Comparison of ENCODE assay signal across 20 cellular contexts in the genomic region with DNA sequence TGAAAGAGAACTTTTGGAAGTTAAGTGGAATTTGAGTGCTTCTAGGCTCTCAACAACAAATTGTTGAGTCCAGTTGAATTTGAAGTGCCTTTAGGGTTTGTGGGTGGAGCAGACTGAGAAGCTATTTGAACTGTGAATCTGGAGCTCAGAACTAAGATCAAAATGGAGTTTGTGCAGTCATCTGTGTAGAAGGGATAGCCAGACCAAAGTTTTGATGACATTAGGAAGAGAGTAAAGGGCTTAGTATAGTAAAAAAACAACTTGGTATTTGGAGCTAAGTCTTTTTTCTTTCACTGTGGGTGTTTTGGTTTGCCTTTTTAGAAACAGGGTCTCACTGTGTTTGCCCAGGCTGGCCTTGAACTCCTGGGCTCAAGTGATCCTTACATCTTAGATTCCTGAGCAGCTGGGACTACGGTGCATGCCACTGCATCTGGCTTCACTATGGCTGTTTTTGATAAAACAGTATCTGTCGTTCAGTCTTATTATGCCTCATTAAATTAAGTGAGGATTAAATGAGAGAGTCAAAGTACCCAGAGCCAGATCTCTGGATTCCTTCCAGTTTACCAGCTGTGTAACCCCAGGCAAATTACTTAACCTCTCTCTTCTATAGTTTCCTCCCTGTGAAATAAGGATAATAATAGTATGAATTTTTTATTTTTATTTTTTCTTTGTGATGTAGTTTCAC. TPM values are rescaled to one million over a fixed set of nuclear protein-coding genes. Genes with fewer than 3 reads are reported as not detected.
DNase-seq lines count a peak whose midpoint lies in the region; ATAC-seq, FAIRE-seq and TF ChIP-seq lines count a peak whose summit lies in the region.
"Had no signal": no experiment of that assay in that cellular context is flagged by ENCODE, and none has a peak within 500 bp of the region (broad histone marks: within the 10 kb centered on the region; RNA-seq: fewer than 3 reads in every experiment).

No MANE protein-coding gene starts in this region.

- H3K27me3 Mint-ChIP-seq in stimulated activated naive CD8-positive, alpha-beta T cell treated with anti-CD3 and anti-CD28 coated beads, Interleukin-15, Interleukin-2, amounts not matched to agents 100 ng/mL and 50 ng/mL, for 24 hours: no peaks in the 10 kb centered on the region
- no peaks in the 10 kb centered on the region for H3K27me3 Mint-ChIP-seq in stimulated activated naive CD8-positive, alpha-beta T cell treated with anti-CD3 and anti-CD28 coated beads, Interleukin-15, amount 100 ng/mL, for 72 hours

- H3K79me2 ChIP-seq in K562 (ENCODE audit: control insufficient read depth, insufficient read depth, low read length): peaks cover 80% of the 10 kb centered on the region

- DNase-seq in stimulated activated naive CD8-positive, alpha-beta T cell treated with anti-CD3 and anti-CD28 coated beads, Interleukin-15, amount 100 ng/mL, for 72 hours: no peak
- DNase-seq in NCI-H82 (lab: John Stamatoyannopoulos, UW) (peak; percentile 72), K562 (ENCODE audit: extremely low read depth in 1 of 4, low spot score in 3 of 4) (no peak), frontal cortex (ENCODE audit: low spot score in 2 of 2) (no peak), GM19239 (ENCODE audit: insufficient read length, low spot score) (no peak), SIG-M5 (lab: John Stamatoyannopoulos, UW) (no peak)
- DNase-seq: anterior cingulate cortex; cortex of kidney; islet precursor cell; NCI-H1092 treated with DMSO at 0.1 percent for 48 hours; ovary; stimulated activated naive CD8-positive, alpha-beta T cell treated with anti-CD3 and anti-CD28 coated beads, Interleukin-15, Interleukin-2, amounts not matched to agents 100 U/mL and 50 U/mL, for 24 hours; uterus had no signal

- H3K4me3 Mint-ChIP-seq in stimulated activated naive CD8-positive, alpha-beta T cell treated with anti-CD3 and anti-CD28 coated beads, Interleukin-15, Interleukin-2, amounts not matched to agents 100 ng/mL and 50 ng/mL, for 24 hours: no peak overlapping the region
- H3K4me3 Mint-ChIP-seq in stimulated activated naive CD8-positive, alpha-beta T cell treated with anti-CD3 and anti-CD28 coated beads, Interleukin-15, amount 100 ng/mL, for 72 hours: no peak overlapping the region
- H3K4me3 Mint-ChIP-seq: mesothelial cell of epicardium had no signal

- intact Hi-C loops in K562 (cut with micrococcal nuclease): no loop called here

- no peaks in the 10 kb centered on the region for H3K9me3 ChIP-seq in K562 (replicated peaks; ENCODE audit: control insufficient read depth, insufficient read depth, low read depth, low read length)
- H3K9me3 ChIP-seq: ovary, uterus had no signal

- in situ Hi-C loops in K562 (cut with MboI): no loop called here

- TF ChIP-seq RAD21 in K562 (CRISPR knock-in tag; conservative IDR thresholded peaks at IDR 0.05 in 1 of 2, IDR thresholded peaks at IDR 0.05 in 1 of 2): no peak

- no peak for TF ChIP-seq POLR2A in K562 (conservative IDR thresholded peaks at IDR 0.05)

- H3K27ac ChIP-seq in K562 (ENCODE audit: extremely low read depth, low read depth, low read length): peak overlapping the region; percentile 15; the same call in 2 of the 3 replicates
- H3K27ac ChIP-seq: C4-2B, epithelial cell of prostate, SJSA1, uterus had no signal

- H3K4me2 ChIP-seq in K562 (ENCODE audit: insufficient read depth, low read length): 0 out of 2 replicates have a peak overlapping the region, but pooled peaks have one; percentile 61
- H3K4me2 ChIP-seq: smooth muscle cell had no signal

- peaks cover 38% of the 10 kb centered on the region for H3K36me3 Mint-ChIP-seq in stimulated activated naive CD8-positive, alpha-beta T cell treated with anti-CD3 and anti-CD28 coated beads, Interleukin-15, Interleukin-2, amounts not matched to agents 100 ng/mL and 50 ng/mL, for 24 hours (ENCODE audit: low read depth)

- peaks cover 68% of the 10 kb centered on the region for H3K4me1 Mint-ChIP-seq in stimulated activated naive CD8-positive, alpha-beta T cell treated with anti-CD3 and anti-CD28 coated beads, Interleukin-15, Interleukin-2, amounts not matched to agents 100 ng/mL and 50 ng/mL, for 24 hours (ENCODE audit: low read depth)
- peaks cover 48% of the 10 kb centered on the region for H3K4me1 Mint-ChIP-seq in stimulated activated naive CD8-positive, alpha-beta T cell treated with anti-CD3 and anti-CD28 coated beads, Interleukin-15, amount 100 ng/mL, for 72 hours
- H3K4me1 Mint-ChIP-seq: mesothelial cell of epicardium had no signal

- H2AFZ ChIP-seq in K562 (ENCODE audit: low read depth, low read length): no peak overlapping the region

- WGBS in K562 (ENCODE audit: insufficient coverage, low coverage, missing lambda C conversion rate): 63% methylated on average over 2 of the region's 2 CpGs

- H3K9me1 ChIP-seq in K562 (ENCODE audit: control insufficient read depth, insufficient read depth, low read length): peaks cover 3% of the 10 kb centered on the region

- peaks cover 33 to 42% of the 10 kb centered on the region in 2 experiments for H3K4me1 ChIP-seq in K562 (replicated peaks in 1 of 2; ENCODE audit: control insufficient read depth in 2 of 2, insufficient read depth in 2 of 2, low read length in 2 of 2)
- H3K4me1 ChIP-seq: uterus had no signal

- H3K9me3 Mint-ChIP-seq in stimulated activated naive CD8-positive, alpha-beta T cell treated with anti-CD3 and anti-CD28 coated beads, Interleukin-15, Interleukin-2, amounts not matched to agents 100 ng/mL and 50 ng/mL, for 24 hours: no peaks in the 10 kb centered on the region
- no peaks in the 10 kb centered on the region for H3K9me3 Mint-ChIP-seq in stimulated activated naive CD8-positive, alpha-beta T cell treated with anti-CD3 and anti-CD28 coated beads, Interleukin-15, amount 100 ng/mL, for 72 hours
- H3K9me3 Mint-ChIP-seq: mesothelial cell of epicardium had no signal

- H3K27ac Mint-ChIP-seq in stimulated activated naive CD8-positive, alpha-beta T cell treated with anti-CD3 and anti-CD28 coated beads, Interleukin-15, Interleukin-2, amounts not matched to agents 100 ng/mL and 50 ng/mL, for 24 hours: peak overlapping the region; percentile 75
- H3K27ac Mint-ChIP-seq in stimulated activated naive CD8-positive, alpha-beta T cell treated with anti-CD3 and anti-CD28 coated beads, Interleukin-15, amount 100 ng/mL, for 72 hours: peak overlapping the region in 1 of 2 donors; percentile 5
- H3K27ac Mint-ChIP-seq: mesothelial cell of epicardium had no signal

- no peak for ATAC-seq in stimulated activated naive CD8-positive, alpha-beta T cell treated with anti-CD3 and anti-CD28 coated beads, Interleukin-15, amount 100 ng/mL, for 72 hours
- no peak for ATAC-seq in K562
- no peak for ATAC-seq in GM18873 (IDR thresholded peaks at IDR 0.05; ENCODE audit: low FRiP score, unreplicated experiment)
- ATAC-seq: stimulated activated naive CD8-positive, alpha-beta T cell treated with anti-CD3 and anti-CD28 coated beads, Interleukin-15, Interleukin-2, amounts not matched to agents 100 U/mL and 50 U/mL, for 24 hours had no signal

- POLR2A ChIA-PET in K562 (lab: Yijun Ruan, JAX): interaction anchor here (0.6 to 1.7 kb wide), 7 partner anchors 8 to 99 kb away, joined by 3 to 16 read pairs (median 4); partner anchors contain the start of gene HDAC1

- peaks cover 20% of the 10 kb centered on the region; the same call in 1 of the 2 replicates for H4K20me1 ChIP-seq in K562 (replicated peaks; ENCODE audit: control insufficient read depth, insufficient read depth, low read length)

- CTCF ChIA-PET in K562 (lab: Yijun Ruan, JAX; ENCODE audit: low intra/inter-chr PET ratio): no interaction called here

- peaks cover 44% of the 10 kb centered on the region for H3K36me3 ChIP-seq in K562 (ENCODE audit: control insufficient read depth, insufficient read depth, low read length)
- H3K36me3 ChIP-seq: ovary, uterus had no signal

- FAIRE-seq in K562 (lab: Jason Lieb, UNC) (no peak), frontal cortex (lab: Jason Lieb, UNC) (no peak), GM19239 (lab: Jason Lieb, UNC) (no peak)

- BruUV-seq in K562 (replicated peaks; lab: Mats Ljungman, UMichigan): no TSS peak

- H3K9ac ChIP-seq in K562 (ENCODE audit: insufficient read depth in 1 of 2, low read depth in 2 of 2, low read length in 2 of 2): no peak overlapping the region

- H3K27me3 ChIP-seq in K562 (ENCODE audit: control insufficient read depth in 2 of 2, insufficient read depth in 2 of 2, low read length in 2 of 2): no peaks in the 10 kb centered on the region
- H3K27me3 ChIP-seq: ovary, SJSA1, uterus had no signal

- TF ChIP-seq EP300 in K562 (IDR thresholded peaks at IDR 0.05; ENCODE audit: low read length): no peak

- no peak overlapping the region for H3K4me3 ChIP-seq in K562
- H3K4me3 ChIP-seq: ovary, SJSA1, smooth muscle cell, uterus had no signal

- TF ChIP-seq CTCF in K562 (IDR thresholded peaks at IDR 0.05 in 2 of 3, conservative IDR thresholded peaks at IDR 0.05 in 1 of 3; ENCODE audit: insufficient read depth in 2 of 3, low read depth in 1 of 3, low read length in 3 of 3): no peak

RNA-seq across cellular contexts. Expression of gene HDAC1, which starts 20.0 kb away (rescaled TPM):
- 321 and 515 TPM in 2 replicates for total RNA-seq in K562 (2011; cell fraction: chromatin; rRNA removed; ENCODE audit: low replicate concordance)
- total RNA-seq in K562 (2011; cell fraction: nucleolus; rRNA removed): 309 and 314 TPM in 2 replicates
- total RNA-seq in K562 (2011; cell fraction: nucleoplasm; rRNA removed): 269 and 306 TPM in 2 replicates
- total RNA-seq in K562 (2014; rRNA removed) (169 and 182 TPM in 2 replicates), K562 (2014; rRNA removed; fragmentation: Illumina TruSeq; extraction: Trizol) (193 and 197 TPM in 2 replicates), K562 (2015; rRNA removed; fragmentation: Illumina TruSeq; extraction: Trizol) (169 and 180 TPM in 2 replicates), K562 (2021) (182 and 185 TPM in 2 replicates), frontal cortex (19.6 TPM)
- polyA plus RNA-seq in K562 (2011; rRNA removed) (384 and 397 TPM in 2 replicates), K562 (2014; fragmentation: Illumina TruSeq; extraction: Trizol) (213 and 224 TPM in 2 replicates), K562 (2014; fragmentation: Nextera tagmentation; extraction: Ambion mirVana) (100 to 1,000 TPM; 183 to 205 TPM), K562 (2014; rRNA removed) (210 and 239 TPM in 2 replicates)
- polyA plus RNA-seq in K562 (2011; cell fraction: cytosol; rRNA removed): 176 and 327 TPM in 2 replicates
- 496 and 637 TPM in 2 replicates for polyA plus RNA-seq in K562 (2011; cell fraction: nucleus; rRNA removed)
- 225 and 429 TPM in 2 replicates for polyA plus RNA-seq in K562 (2012)
- 318 and 361 TPM in 2 replicates for polyA minus RNA-seq in K562 (2011; rRNA and poly(A)+ RNA removed)
- polyA minus RNA-seq in K562 (2011; cell fraction: cytosol; rRNA and poly(A)+ RNA removed): 89.8 and 90.4 TPM in 2 replicates
- 144 and 207 TPM in 2 replicates for polyA minus RNA-seq in K562 (2011; cell fraction: nucleus; rRNA and poly(A)+ RNA removed)

RNA-seq across cellular contexts. Expression of gene MARCKSL1, which starts 24.2 kb away (rescaled TPM):
- 19.8 and 52.7 TPM in 2 replicates for total RNA-seq in K562 (2011; cell fraction: chromatin; rRNA removed; ENCODE audit: low replicate concordance)
- total RNA-seq in K562 (2011; cell fraction: nucleolus; rRNA removed): 56.5 and 63.0 TPM in 2 replicates
- 61.2 and 72.0 TPM in 2 replicates for total RNA-seq in K562 (2011; cell fraction: nucleoplasm; rRNA removed)
- total RNA-seq in K562 (2014; rRNA removed): 155 and 188 TPM in 2 replicates
- 85.0 and 89.5 TPM in 2 replicates for total RNA-seq in K562 (2014; rRNA removed; fragmentation: Illumina TruSeq; extraction: Trizol)
- total RNA-seq in K562 (2015; rRNA removed; fragmentation: Illumina TruSeq; extraction: Trizol): 99.5 and 102 TPM in 2 replicates
- total RNA-seq in K562 (2021): 236 and 247 TPM in 2 replicates
- polyA plus RNA-seq in K562 (2011; rRNA removed): 202 and 216 TPM in 2 replicates
- 300 and 303 TPM in 2 replicates for polyA plus RNA-seq in K562 (2011; cell fraction: cytosol; rRNA removed)
- 63.0 and 65.4 TPM in 2 replicates for polyA plus RNA-seq in K562 (2011; cell fraction: nucleus; rRNA removed)
- polyA plus RNA-seq in K562 (2012): 99.2 and 141 TPM in 2 replicates
- 325 and 361 TPM in 2 replicates for polyA plus RNA-seq in K562 (2014; fragmentation: Illumina TruSeq; extraction: Trizol)
- polyA plus RNA-seq in K562 (2014; fragmentation: Nextera tagmentation; extraction: Ambion mirVana): 10 to 100 TPM; 14.7 to 14.8 TPM
- polyA plus RNA-seq in K562 (2014; rRNA removed): 256 and 262 TPM in 2 replicates
- 110 and 133 TPM in 2 replicates for polyA minus RNA-seq in K562 (2011; rRNA and poly(A)+ RNA removed)
- polyA minus RNA-seq in K562 (2011; cell fraction: cytosol; rRNA and poly(A)+ RNA removed): 77.4 and 89.7 TPM in 2 replicates
- 30.2 and 47.4 TPM in 2 replicates for polyA minus RNA-seq in K562 (2011; cell fraction: nucleus; rRNA and poly(A)+ RNA removed)
- total RNA-seq in frontal cortex: 373 TPM

RNA-seq across cellular contexts. Expression of gene FAM229A, which starts 50.4 kb away (rescaled TPM):
- total RNA-seq in K562 (2011; cell fraction: chromatin; rRNA removed; ENCODE audit: low replicate concordance): 86.3 and 131 TPM in 2 replicates
- total RNA-seq in K562 (2011; cell fraction: nucleolus; rRNA removed): 70.1 and 80.5 TPM in 2 replicates
- total RNA-seq in K562 (2011; cell fraction: nucleoplasm; rRNA removed): 83.9 and 97.2 TPM in 2 replicates
- total RNA-seq in K562 (2014; rRNA removed): 6.7 and 7.4 TPM in 2 replicates
- 3.6 and 4.0 TPM in 2 replicates for total RNA-seq in K562 (2014; rRNA removed; fragmentation: Illumina TruSeq; extraction: Trizol)
- total RNA-seq in K562 (2015; rRNA removed; fragmentation: Illumina TruSeq; extraction: Trizol): 2.9 and 3.4 TPM in 2 replicates
- total RNA-seq in K562 (2021): 11.6 and 12.7 TPM in 2 replicates
- polyA plus RNA-seq in K562 (2011; rRNA removed): 10.9 and 18.6 TPM in 2 replicates
- polyA plus RNA-seq in K562 (2011; cell fraction: cytosol; rRNA removed): 7.0 and 9.1 TPM in 2 replicates
- polyA plus RNA-seq in K562 (2011; cell fraction: nucleus; rRNA removed): 76.1 and 118 TPM in 2 replicates
- 9.5 and 33.7 TPM in 2 replicates for polyA plus RNA-seq in K562 (2012)
- polyA plus RNA-seq in K562 (2014; fragmentation: Illumina TruSeq; extraction: Trizol): 9.5 and 9.7 TPM in 2 replicates
- under 1 TPM; 0.04 TPM for polyA plus RNA-seq in K562 (2014; fragmentation: Nextera tagmentation; extraction: Ambion mirVana)
- 17.9 and 21.6 TPM in 2 replicates for polyA plus RNA-seq in K562 (2014; rRNA removed)
- polyA minus RNA-seq in K562 (2011; rRNA and poly(A)+ RNA removed): 4.5 and 5.5 TPM in 2 replicates
- polyA minus RNA-seq in K562 (2011; cell fraction: cytosol; rRNA and poly(A)+ RNA removed): 1.1 and 1.6 TPM in 2 replicates
- 13.0 and 14.4 TPM in 2 replicates for polyA minus RNA-seq in K562 (2011; cell fraction: nucleus; rRNA and poly(A)+ RNA removed)
- total RNA-seq in frontal cortex: 2.0 TPM

RNA-seq across cellular contexts. Expression of gene TSSK3, which starts 50.5 kb away (rescaled TPM):
- total RNA-seq in K562 (2011; cell fraction: chromatin; rRNA removed; ENCODE audit: low replicate concordance): 22.5 and 34.3 TPM in 2 replicates
- 17.5 and 20.7 TPM in 2 replicates for total RNA-seq in K562 (2011; cell fraction: nucleolus; rRNA removed)
- 28.9 and 47.3 TPM in 2 replicates for total RNA-seq in K562 (2011; cell fraction: nucleoplasm; rRNA removed)
- total RNA-seq in K562 (2014; rRNA removed) (0.27 and 1.8 TPM in 2 replicates), K562 (2014; rRNA removed; fragmentation: Illumina TruSeq; extraction: Trizol) (1.9 and 2.5 TPM in 2 replicates), K562 (2015; rRNA removed; fragmentation: Illumina TruSeq; extraction: Trizol) (2.8 and 4.3 TPM in 2 replicates), K562 (2021) (2.3 and 3.3 TPM in 2 replicates), frontal cortex (0.41 TPM)
- polyA plus RNA-seq in K562 (2011; rRNA removed) (2.8 and 3.6 TPM in 2 replicates), K562 (2014; fragmentation: Illumina TruSeq; extraction: Trizol) (1.6 and 3.2 TPM in 2 replicates), K562 (2014; fragmentation: Nextera tagmentation; extraction: Ambion mirVana) (under 1 TPM; 0.66 to 0.82 TPM), K562 (2014; rRNA removed) (1.9 and 2.2 TPM in 2 replicates)
- 1.4 and 4.1 TPM in 2 replicates for polyA plus RNA-seq in K562 (2011; cell fraction: cytosol; rRNA removed)
- polyA plus RNA-seq in K562 (2011; cell fraction: nucleus; rRNA removed): 8.9 and 10.3 TPM in 2 replicates
- polyA plus RNA-seq in K562 (2012): 1.8 and 11.1 TPM in 2 replicates
- polyA minus RNA-seq in K562 (2011; rRNA and poly(A)+ RNA removed): 1.8 and 1.9 TPM in 2 replicates
- polyA minus RNA-seq in K562 (2011; cell fraction: cytosol; rRNA and poly(A)+ RNA removed): not detected in 2 replicates
- polyA minus RNA-seq in K562 (2011; cell fraction: nucleus; rRNA and poly(A)+ RNA removed): 3.2 and 4.4 TPM in 2 replicates
- total RNA-seq: SJSA1, smooth muscle cell had no signal
